20 cellular contexts compared by ENCODE assay signal in genomic region chr2:202400937-202401336, GRCh38.
"Had no signal": no experiment of that assay in that cellular context is flagged by ENCODE, and none has a peak within 500 bp of the region (broad histone marks: within the 10 kb centered on the region; RNA-seq: fewer than 3 reads in every experiment).

No MANE protein-coding gene starts in this region.

- H3K4me1 ChIP-seq: prostate gland, right atrium auricular region had no signal

- DNase-seq: activated CD4-positive, alpha-beta T cell treated with anti-CD3 and anti-CD28 coated beads, Interleukin-2, amount 50 U/mL, for 4 hours; activated CD8-positive, alpha-beta memory T cell treated with anti-CD3 and anti-CD28 coated beads, Interleukin-2, amount 50 U/mL, for 48 hours; activated effector memory CD4-positive, alpha-beta T cell treated with anti-CD3 and anti-CD28 coated beads, Interleukin-2, amount 50 U/mL, for 16 hours; activated naive CD4-positive, alpha-beta T cell treated with anti-CD3 and anti-CD28 coated beads, Interleukin-2, amount 10 ng/mL, durations not matched to agents 7 days and 5 days; activated T-cell treated with anti-CD3 and anti-CD28 coated beads, Interleukin-2, amount 50 U/mL, for 48 hours; amygdala; cerebellar nuclear complex; kidney glomerular epithelial cell; left lung; midbrain; natural killer cell; stimulated activated CD4-positive, alpha-beta T cell treated with anti-CD3 and anti-CD28 coated beads, Interleukin-4, amount 100 ng/mL, for 24 hours; stimulated activated naive CD4-positive, alpha-beta T cell treated with Interleukin-2 at 50 U/mL for 16 hours; T-helper 9 cell; upper lobe of left lung had no signal

- H3K4me3 Mint-ChIP-seq: activated naive CD4-positive, alpha-beta T cell treated with anti-CD3 and anti-CD28 coated beads, Interleukin-2, amount 10 ng/mL, durations not matched to agents 7 days and 5 days; natural killer cell had no signal

- H3K36me3 Mint-ChIP-seq: activated naive CD4-positive, alpha-beta T cell treated with anti-CD3 and anti-CD28 coated beads, Interleukin-2, amount 10 ng/mL, durations not matched to agents 7 days and 5 days; natural killer cell had no signal

- H3K4me3 ChIP-seq: coronary artery, left lung, prostate gland, right atrium auricular region, thoracic aorta, upper lobe of left lung had no signal

- ATAC-seq: left lung, natural killer cell had no signal

- H3K27me3 ChIP-seq: left lung, right atrium auricular region, upper lobe of left lung had no signal

- H3K9me3 Mint-ChIP-seq: activated naive CD4-positive, alpha-beta T cell treated with anti-CD3 and anti-CD28 coated beads, Interleukin-2, amount 10 ng/mL, durations not matched to agents 7 days and 5 days; natural killer cell had no signal

- H3K36me3 ChIP-seq: left lung, prostate gland, right atrium auricular region, thoracic aorta, upper lobe of left lung had no signal

- H3K27ac ChIP-seq: coronary artery, epithelial cell of prostate, left lung, prostate gland, right atrium auricular region, thoracic aorta, upper lobe of left lung had no signal

- H3K27me3 Mint-ChIP-seq: activated naive CD4-positive, alpha-beta T cell treated with anti-CD3 and anti-CD28 coated beads, Interleukin-2, amount 10 ng/mL, durations not matched to agents 7 days and 5 days had no signal

- H3K27ac Mint-ChIP-seq: activated naive CD4-positive, alpha-beta T cell treated with anti-CD3 and anti-CD28 coated beads, Interleukin-2, amount 10 ng/mL, durations not matched to agents 7 days and 5 days; natural killer cell had no signal

- H3K9me3 ChIP-seq: left lung, prostate gland, right atrium auricular region, thoracic aorta, upper lobe of left lung had no signal

- H3K4me1 Mint-ChIP-seq: activated naive CD4-positive, alpha-beta T cell treated with anti-CD3 and anti-CD28 coated beads, Interleukin-2, amount 10 ng/mL, durations not matched to agents 7 days and 5 days had no signal
